ENCODE assay signal across 10 cellular contexts in genomic region chr6:15017251-15017650, GRCh38.
DNase-seq lines count a peak whose midpoint lies in the region; ATAC-seq and TF ChIP-seq lines count a peak whose summit lies in the region.
"Had no signal": no experiment of that assay in that cellular context is flagged by ENCODE, and none has a peak within 500 bp of the region (broad histone marks: within the 10 kb centered on the region; RNA-seq: fewer than 3 reads in every experiment).

No MANE protein-coding gene starts in this region.

- TF ChIP-seq EP300 in sigmoid colon (IDR thresholded peaks at IDR 0.05), result no peak

- H3K36me3 ChIP-seq in SK-N-MC (ENCODE audit: insufficient read depth, low read length), result no peaks in the 10 kb centered on the region
- no peaks in the 10 kb centered on the region for H3K36me3 ChIP-seq in heart left ventricle
- H3K36me3 ChIP-seq in sigmoid colon, result no peaks in the 10 kb centered on the region

- TF ChIP-seq CTCF in heart left ventricle (IDR thresholded peaks at IDR 0.05) (no peak), type B pancreatic cell (conservative IDR thresholded peaks at IDR 0.05) (no peak), sigmoid colon (IDR thresholded peaks at IDR 0.05) (no peak)

- peaks cover 4% of the 10 kb centered on the region for H3K9me3 Mint-ChIP-seq in type B pancreatic cell

- ATAC-seq in heart left ventricle, result peak; percentile 33 to 85 (median 66)
- ATAC-seq in sciatic nerve, result no peak

- peak overlapping the region; percentile 34 for H3K9ac ChIP-seq in SK-N-MC (ENCODE audit: insufficient read length)

- H3K27ac Mint-ChIP-seq in type B pancreatic cell, result peak overlapping the region; percentile 21

- H3K4me3 Mint-ChIP-seq in type B pancreatic cell, result peak overlapping the region; percentile 60

- H3K4me1 Mint-ChIP-seq in type B pancreatic cell (ENCODE audit: unreplicated experiment), result peaks cover 32% of the 10 kb centered on the region

- H3K27me3 ChIP-seq in heart left ventricle (no peaks in the 10 kb centered on the region), sigmoid colon (no peaks in the 10 kb centered on the region)

- H3K27me3 Mint-ChIP-seq in type B pancreatic cell, result peaks cover 3% of the 10 kb centered on the region

- H3K27ac ChIP-seq in SK-N-MC, result peak overlapping the region; percentile 84
- no peak overlapping the region for H3K27ac ChIP-seq in heart left ventricle
- no peak overlapping the region for H3K27ac ChIP-seq in sigmoid colon
- H3K27ac ChIP-seq: VCaP had no signal

- no peak for TF ChIP-seq POLR2A in heart left ventricle (IDR thresholded peaks at IDR 0.05)
- no peak for TF ChIP-seq POLR2A in sigmoid colon (IDR thresholded peaks at IDR 0.05)

- H3K9me3 ChIP-seq in SK-N-MC (ENCODE audit: low read depth, low read length), result no peaks in the 10 kb centered on the region
- H3K9me3 ChIP-seq in heart left ventricle, result peaks cover 0 to 4% (median 0%) of the 10 kb centered on the region in 12 donors
- no peaks in the 10 kb centered on the region for H3K9me3 ChIP-seq in sigmoid colon

- peak overlapping the region; percentile 42 for H3K4me3 ChIP-seq in SK-N-MC
- peak overlapping the region in 7 of 12 donors; percentile 9 to 27 (median 13) for H3K4me3 ChIP-seq in heart left ventricle
- no peak overlapping the region for H3K4me3 ChIP-seq in sigmoid colon

- H3K36me3 Mint-ChIP-seq in type B pancreatic cell, result no peaks in the 10 kb centered on the region

- H3K4me1 ChIP-seq in heart left ventricle (peaks cover 0 to 16% (median 7%) of the 10 kb centered on the region in 12 donors), sigmoid colon (no peaks in the 10 kb centered on the region)

- intact Hi-C loops in heart left ventricle (cut with DNase I), result no loop called here
- intact Hi-C loops in sigmoid colon (cut with DNase I), result no loop called here
- intact Hi-C loops in sciatic nerve (cut with DNase I), result no loop called here

- DNase-seq in stimulated activated CD4-positive, alpha-beta T cell treated with anti-CD3 and anti-CD28 coated beads, Interleukin-15, amount 100 ng/mL, for 24 hours, result peak; percentile 30
- no peak for DNase-seq in stimulated activated CD4-positive, alpha-beta T cell treated with anti-CD3 and anti-CD28 coated beads, Interleukin-4, amount 100 ng/mL, for 24 hours
- DNase-seq in SK-N-MC (ENCODE audit: low read depth, low spot score), result no peak
- peak in 2 of 5 donors; percentile 50 to 57 for DNase-seq in heart left ventricle
- no peak for DNase-seq in type B pancreatic cell (ENCODE audit: extremely low spot score, unreplicated experiment)
- no peak for DNase-seq in sigmoid colon
- DNase-seq in activated effector memory CD4-positive, alpha-beta T cell treated with anti-CD3 and anti-CD28 coated beads, Interleukin-2, amount 50 U/mL, for 16 hours, result no peak
- no peak for DNase-seq in sciatic nerve (ENCODE audit: low spot score)
- DNase-seq: NCI-H2227 treated with DMSO at 0.1 percent for 48 hours had no signal

- WGBS in heart left ventricle, 4 donors, result 29 to 32% (median 30%) methylated on average over 10 of the region's 10 CpGs
- WGBS in sigmoid colon, 2 donors, result 50 to 64% methylated on average over 10 of the region's 10 CpGs

Comparison
In these comparisons a context has a peak if more than half of its experiments do, and no peak if none do; other contexts are left out.
1. H3K4me3 ChIP-seq: peak in SK-N-MC (single experiment) and heart left ventricle (7 of 12); none in sigmoid colon (0 of 4).